1 cellular context compared by ENCODE assay signal in genomic region chr20:50230184-50230583, GRCh38.
TF ChIP-seq lines count a peak whose summit lies in the region.

No MANE protein-coding gene starts in this region.

TF ChIP-seq in IMR-90, 13 proteins besides CTCF, POLR2A, EP300 and RAD21 (continued from another document):
- TF ChIP-seq USF2 (IDR thresholded peaks at IDR 0.05; ENCODE audit: low read depth, low read length): no peak
